21 cellular contexts compared by ENCODE assay signal in genomic region chr16:77137045-77137444, GRCh38.
"Had no signal": no experiment of that assay in that cellular context is flagged by ENCODE, and none has a peak within 500 bp of the region (broad histone marks: within the 10 kb centered on the region; RNA-seq: fewer than 3 reads in every experiment).

No MANE protein-coding gene starts in this region.

- DNase-seq: hippocampal formation; left ventricle myocardium inferior; midbrain; mucosa of descending colon; naive thymus-derived CD4-positive, alpha-beta T cell; ovary; right lobe of liver; stimulated activated CD4-positive, alpha-beta T cell treated with anti-CD3 and anti-CD28 coated beads, Interleukin-1b, Interleukin-23, amount 100 ng/mL, for 48 hours; stimulated activated CD4-positive, alpha-beta T cell treated with anti-CD3 and anti-CD28 coated beads, Interleukin-2, amount 100 ng/mL, for 48 hours; stimulated activated CD4-positive, alpha-beta T cell treated with anti-CD3 and anti-CD28 coated beads, Interleukin-4, amount 100 ng/mL, for 4 hours; stimulated activated CD8-positive, alpha-beta memory T cell treated with anti-CD3 and anti-CD28 coated beads, Interleukin-4, amount 100 ng/mL, for 48 hours; stimulated activated naive CD4-positive, alpha-beta T cell treated with Interleukin-2 at 50 U/mL for 16 hours; stimulated activated naive CD8-positive, alpha-beta T cell treated with anti-CD3 and anti-CD28 coated beads, Interleukin-15, amount 100 ng/mL, for 72 hours; substantia nigra; uterus had no signal

- H3K27me3 ChIP-seq: ovary, right atrium auricular region, right lobe of liver, tibial nerve, uterus had no signal

- H3K4me1 ChIP-seq: left ventricle myocardium inferior, right atrium auricular region, right lobe of liver, tibial nerve, uterus had no signal

- H3K36me3 ChIP-seq: left ventricle myocardium inferior, ovary, right atrium auricular region, right lobe of liver, tibial nerve, uterus had no signal

- H3K9me3 ChIP-seq: left ventricle myocardium inferior, mucosa of descending colon, ovary, right atrium auricular region, right lobe of liver, tibial nerve, uterus had no signal

- H3K27ac ChIP-seq: left ventricle myocardium inferior, ovary, right atrium auricular region, right lobe of liver, tibial nerve, uterus had no signal

- ATAC-seq: mucosa of descending colon; naive thymus-derived CD4-positive, alpha-beta T cell; natural killer cell treated with Interleukin-12 subunit alpha and Interleukin-12 subunit beta and Interleukin-15 and Interleukin-18, amount 100 ng/mL, for 72 hours; right lobe of liver; stimulated activated memory B cell treated with anti-CD40 and anti-IgM and Interleukin-4, amounts not matched to agents 10 μg/mL and 1 μg/mL and 100 μg/mL, for 72 hours; stimulated activated naive CD8-positive, alpha-beta T cell treated with anti-CD3 and anti-CD28 coated beads, Interleukin-15, amount 100 ng/mL, for 72 hours had no signal

- H3K4me2 ChIP-seq: smooth muscle cell had no signal

- H3K4me3 ChIP-seq: left ventricle myocardium inferior, lung, mucosa of descending colon, ovary, right atrium auricular region, right lobe of liver, smooth muscle cell, tibial nerve, uterus had no signal
